17 cellular contexts compared by ENCODE assay signal in the genomic region with DNA sequence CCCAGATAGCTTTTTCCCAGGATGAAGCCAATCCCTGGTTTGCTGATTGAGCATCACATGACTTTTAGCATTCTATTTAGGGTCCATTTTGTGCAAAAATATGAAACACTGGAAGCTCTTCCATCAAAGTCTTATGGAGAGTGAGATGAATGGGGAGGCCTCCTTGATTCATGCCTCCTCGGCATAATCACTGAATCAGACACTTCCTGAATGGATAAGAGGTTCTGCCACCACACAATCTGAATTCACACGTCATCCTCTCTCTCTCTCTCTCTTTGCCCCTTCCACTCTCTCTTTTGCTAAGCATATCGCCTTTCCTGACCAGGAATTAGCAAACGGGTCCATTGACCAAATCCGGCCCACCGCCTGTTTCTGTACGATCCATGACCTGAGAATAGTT.
"Had no signal": no experiment of that assay in that cellular context is flagged by ENCODE, and none has a peak within 500 bp of the region (broad histone marks: within the 10 kb centered on the region; RNA-seq: fewer than 3 reads in every experiment).

No MANE protein-coding gene starts in this region.

- ATAC-seq: naive thymus-derived CD8-positive, alpha-beta T cell; right cardiac atrium had no signal

- H3K9me3 Mint-ChIP-seq: activated CD4-positive, alpha-beta memory T cell treated with anti-CD3 and anti-CD28 coated beads for 36 hours; activated naive CD8-positive, alpha-beta T cell treated with anti-CD3 and anti-CD28 coated beads for 36 hours; mesothelial cell of epicardium; naive thymus-derived CD8-positive, alpha-beta T cell; stimulated activated naive CD8-positive, alpha-beta T cell treated with anti-CD3 and anti-CD28 coated beads, Interleukin-15, Interleukin-2, amounts not matched to agents 100 ng/mL and 50 ng/mL, for 24 hours had no signal

- H3K36me3 Mint-ChIP-seq: activated CD4-positive, alpha-beta memory T cell treated with anti-CD3 and anti-CD28 coated beads for 36 hours; activated naive CD8-positive, alpha-beta T cell treated with anti-CD3 and anti-CD28 coated beads for 36 hours; naive thymus-derived CD8-positive, alpha-beta T cell had no signal

- H3K27me3 Mint-ChIP-seq: activated CD4-positive, alpha-beta memory T cell treated with anti-CD3 and anti-CD28 coated beads for 36 hours; stimulated activated naive CD8-positive, alpha-beta T cell treated with anti-CD3 and anti-CD28 coated beads, Interleukin-15, Interleukin-2, amounts not matched to agents 100 ng/mL and 50 ng/mL, for 24 hours had no signal

- DNase-seq: activated naive CD4-positive, alpha-beta T cell treated with Interleukin-2 at 50 U/mL for 16 hours; activated naive CD8-positive, alpha-beta T cell treated with anti-CD3 and anti-CD28 coated beads for 36 hours; activated T-cell treated with anti-CD3 and anti-CD28 coated beads, Interleukin-2, amount 50 U/mL, for 48 hours; cerebellar nuclear complex; effector CD4-positive, alpha-beta T cell; hippocampal formation; naive thymus-derived CD8-positive, alpha-beta T cell; right cardiac atrium; stimulated activated CD4-positive, alpha-beta T cell treated with anti-CD3 and anti-CD28 coated beads, Interleukin-12 subunit alpha, Interleukin-12 subunit beta, amount 100 ng/mL, for 4 hours; stimulated activated CD4-positive, alpha-beta T cell treated with anti-CD3 and anti-CD28 coated beads, Interleukin-1b, Interleukin-23, amount 100 ng/mL, for 48 hours had no signal

- H3K27ac Mint-ChIP-seq: activated CD4-positive, alpha-beta memory T cell treated with anti-CD3 and anti-CD28 coated beads for 36 hours; activated naive CD8-positive, alpha-beta T cell treated with anti-CD3 and anti-CD28 coated beads for 36 hours; mesothelial cell of epicardium; naive thymus-derived CD8-positive, alpha-beta T cell; stimulated activated naive CD8-positive, alpha-beta T cell treated with anti-CD3 and anti-CD28 coated beads, Interleukin-15, Interleukin-2, amounts not matched to agents 100 ng/mL and 50 ng/mL, for 24 hours had no signal

- H3K4me1 Mint-ChIP-seq: mesothelial cell of epicardium had no signal

- H3K4me3 Mint-ChIP-seq: activated CD4-positive, alpha-beta memory T cell treated with anti-CD3 and anti-CD28 coated beads for 36 hours; activated naive CD8-positive, alpha-beta T cell treated with anti-CD3 and anti-CD28 coated beads for 36 hours; mesothelial cell of epicardium; naive thymus-derived CD8-positive, alpha-beta T cell; stimulated activated naive CD8-positive, alpha-beta T cell treated with anti-CD3 and anti-CD28 coated beads, Interleukin-15, Interleukin-2, amounts not matched to agents 100 ng/mL and 50 ng/mL, for 24 hours had no signal

- H3K27ac ChIP-seq: left lung, prostate gland, suprapubic skin, tibial nerve had no signal
